Comparison of ENCODE assay signal across 14 cellular contexts in genomic region chr1:185735667-185736105, GRCh38. TPM values are rescaled to one million over a fixed set of nuclear protein-coding genes. Genes with fewer than 3 reads are reported as not detected.
DNase-seq lines count a peak whose midpoint lies in the region; ATAC-seq, FAIRE-seq and TF ChIP-seq lines count a peak whose summit lies in the region.
"Had no signal": no experiment of that assay in that cellular context is flagged by ENCODE, and none has a peak within 500 bp of the region (broad histone marks: within the 10 kb centered on the region; RNA-seq: fewer than 3 reads in every experiment).

No MANE protein-coding gene starts in this region.

- H3K36me3 ChIP-seq in right lobe of liver (no peaks in the 10 kb centered on the region), transverse colon (no peaks in the 10 kb centered on the region), pancreas (no peaks in the 10 kb centered on the region)

- WGBS in right lobe of liver (ENCODE audit: insufficient coverage, low coverage, low lambda C conversion rate, missing lambda C conversion rate): 40% methylated on average over 4 of the region's 4 CpGs
- WGBS in transverse colon (ENCODE audit: low coverage in 1 of 2), 2 donors: 44 to 49% methylated on average over 4 of the region's 4 CpGs
- 54 to 63% methylated on average over 4 of the region's 4 CpGs for WGBS in pancreas, 2 donors

- no peak for TF ChIP-seq POLR2A in right lobe of liver (IDR thresholded peaks at IDR 0.05)
- TF ChIP-seq POLR2A in transverse colon (IDR thresholded peaks at IDR 0.05): no peak

- no peak for TF ChIP-seq EP300 in transverse colon (IDR thresholded peaks at IDR 0.05; ENCODE audit: low read depth)

- no peak for TF ChIP-seq CTCF in astrocyte of the cerebellum (IDR thresholded peaks at IDR 0.05; ENCODE audit: low read depth, low read length, missing control alignments)
- no peak for TF ChIP-seq CTCF in right lobe of liver (IDR thresholded peaks at IDR 0.05)
- no peak for TF ChIP-seq CTCF in transverse colon (IDR thresholded peaks at IDR 0.05)
- no peak for TF ChIP-seq CTCF in pancreas (IDR thresholded peaks at IDR 0.05)

- DNase-seq in DMS 273 (lab: John Stamatoyannopoulos, UW; ENCODE audit: unreplicated experiment): peak; percentile 38
- no peak for DNase-seq in DMS 273 treated with DMSO at 0.1 percent for 48 hours (lab: John Stamatoyannopoulos, UW)
- no peak for DNase-seq in astrocyte of the cerebellum (ENCODE audit: low read depth)
- no peak for DNase-seq in right lobe of liver
- no peak for DNase-seq in transverse colon
- DNase-seq in NCI-H1694 (lab: John Stamatoyannopoulos, UW): no peak
- DNase-seq in activated CD4-positive, alpha-beta T cell treated with anti-CD3 and anti-CD28 coated beads, Interleukin-2, amount 10 ng/mL, durations not matched to agents 24 days and 14 days: no peak
- DNase-seq in pancreas: no peak
- DNase-seq: activated T-cell treated with anti-CD3 and anti-CD28 coated beads, Interleukin-2, amount 50 U/mL, for 24 hours; effector memory CD4-positive, alpha-beta T cell; NCI-H2171 treated with DMSO at 0.1 percent for 48 hours had no signal

- H3K27ac ChIP-seq in right lobe of liver: no peak overlapping the region
- H3K27ac ChIP-seq in transverse colon: peak overlapping the region in 1 of 4 donors; percentile 4
- H3K27ac ChIP-seq in pancreas: no peak overlapping the region
- H3K27ac ChIP-seq: 22Rv1 had no signal

- H3K27ac Mint-ChIP-seq in activated CD4-positive, alpha-beta T cell treated with anti-CD3 and anti-CD28 coated beads, Interleukin-2, amount 10 ng/mL, durations not matched to agents 24 days and 14 days: no peak overlapping the region
- H3K27ac Mint-ChIP-seq: activated T-cell treated with anti-CD3 and anti-CD28 coated beads, Interleukin-2, amount 50 U/mL, for 24 hours; T-helper 2 cell treated with Interferon-gamma antibody and Interleukin-4, amounts not matched to agents 5 μg/mL and 100 μg/mL, for 36 hours had no signal

- no peak for ATAC-seq in right lobe of liver
- ATAC-seq in pancreas: no peak
- ATAC-seq: left lobe of liver had no signal

- peaks cover 0 to 3% of the 10 kb centered on the region in 2 donors for H3K27me3 ChIP-seq in right lobe of liver
- H3K27me3 ChIP-seq in transverse colon: peaks cover 64% of the 10 kb centered on the region
- no peaks in the 10 kb centered on the region for H3K27me3 ChIP-seq in pancreas

- H3K9me3 ChIP-seq in right lobe of liver (no peaks in the 10 kb centered on the region), transverse colon (peaks cover 0 to under 1% of the 10 kb centered on the region in 2 donors), pancreas (no peaks in the 10 kb centered on the region)

- H3K4me3 ChIP-seq in astrocyte of the cerebellum (ENCODE audit: low read depth, low read length): peak overlapping the region; percentile 51
- H3K4me3 ChIP-seq in right lobe of liver: peak overlapping the region in 2 of 3 donors; percentile 38 to 53
- H3K4me3 ChIP-seq in transverse colon: peak overlapping the region in 3 of 4 donors; percentile 6 to 55 (median 13)
- peak overlapping the region in 1 of 4 donors; percentile 2 for H3K4me3 ChIP-seq in pancreas

- H3K27me3 Mint-ChIP-seq in activated CD4-positive, alpha-beta T cell treated with anti-CD3 and anti-CD28 coated beads, Interleukin-2, amount 10 ng/mL, durations not matched to agents 24 days and 14 days: peaks cover 61% of the 10 kb centered on the region

- H3K9me3 Mint-ChIP-seq in activated CD4-positive, alpha-beta T cell treated with anti-CD3 and anti-CD28 coated beads, Interleukin-2, amount 10 ng/mL, durations not matched to agents 24 days and 14 days: peaks cover 20% of the 10 kb centered on the region

- no peak for FAIRE-seq in pancreas (lab: Jason Lieb, UNC)

- in situ Hi-C loops in astrocyte of the cerebellum (cut with HindIII; ENCODE audit: low sequenced_read_pairs) (no loop called here), transverse colon (cut with MboI; ENCODE audit: low pct_ligation_motif_present in 1 of 4, low pct_unique_long_range_greater_than_20kb in 1 of 4, low sequenced_read_pairs in 3 of 4) (no loop called here)

- H3K36me3 Mint-ChIP-seq in activated CD4-positive, alpha-beta T cell treated with anti-CD3 and anti-CD28 coated beads, Interleukin-2, amount 10 ng/mL, durations not matched to agents 24 days and 14 days (ENCODE audit: low read depth): peaks cover 4% of the 10 kb centered on the region

- intact Hi-C loops in right lobe of liver (cut with DNase I): no loop called here
- intact Hi-C loops in transverse colon (cut with DNase I; ENCODE audit: low total_unique reads): no loop called here
- intact Hi-C loops in activated CD4-positive, alpha-beta T cell treated with anti-CD3 and anti-CD28 coated beads, Interleukin-2, amount 10 ng/mL, durations not matched to agents 24 days and 14 days (cut with micrococcal nuclease): no loop called here
- intact Hi-C loops in pancreas (cut with DNase I): no loop called here

- H3K4me1 ChIP-seq in right lobe of liver (peaks cover 0 to 5% (median 3%) of the 10 kb centered on the region in 4 donors), transverse colon (peaks cover 0 to 15% (median 6%) of the 10 kb centered on the region in 4 donors), pancreas (peaks cover 0 to 5% (median 0%) of the 10 kb centered on the region in 3 donors)

- peaks cover 15% of the 10 kb centered on the region for H3K4me1 Mint-ChIP-seq in activated CD4-positive, alpha-beta T cell treated with anti-CD3 and anti-CD28 coated beads, Interleukin-2, amount 10 ng/mL, durations not matched to agents 24 days and 14 days

- H3K4me3 Mint-ChIP-seq in activated CD4-positive, alpha-beta T cell treated with anti-CD3 and anti-CD28 coated beads, Interleukin-2, amount 10 ng/mL, durations not matched to agents 24 days and 14 days: no peak overlapping the region

RNA-seq across cellular contexts. Expression of gene HMCN1, which starts 1.5 kb away (rescaled TPM):
- 1 to 10 TPM; 4.7 to 7.5 (median 5.7) TPM for total RNA-seq in right lobe of liver
- 1 to 10 TPM; 1.1 to 2.7 (median 2.1) TPM for total RNA-seq in transverse colon
- not detected in 2 replicates for total RNA-seq in activated CD4-positive, alpha-beta T cell treated with anti-CD3 and anti-CD28 coated beads, Interleukin-2, amount 10 ng/mL, durations not matched to agents 24 days and 14 days
- total RNA-seq in pancreas: 1 to 10 TPM in 3 of 6 donors, under 1 TPM in 3; 0.41 to 4.8 (median 0.94) TPM
- under 1 TPM; 0.19 to 0.27 TPM for polyA plus RNA-seq in pancreas
